1 cellular context compared by ENCODE assay signal in genomic region chr4:82462415-82462831, GRCh38.
A peak's percentile ranks its signal among the peaks of the same experiment; 100 is the strongest.
TF ChIP-seq lines count a peak whose summit lies in the region.

No MANE protein-coding gene starts in this region.

TF ChIP-seq in K562, 482 proteins besides CTCF, POLR2A, EP300 and RAD21 (continued from another document):
- TF ChIP-seq CEBPB (tag; IDR thresholded peaks at IDR 0.05) (0 out of 2 replicates have a peak, but pooled peaks have one; percentile 7), L3MBTL2 (IDR thresholded peaks at IDR 0.05) (no peak), ZNF561 (CRISPR knock-in tag; conservative IDR thresholded peaks at IDR 0.05) (no peak), ARID3A (IDR thresholded peaks at IDR 0.05; ENCODE audit: borderline replicate concordance, low read depth, low read length) (no peak), SMARCA5 (IDR thresholded peaks at IDR 0.05) (no peak), ZNF551 (CRISPR knock-in tag; IDR thresholded peaks at IDR 0.05) (no peak), PATZ1 (CRISPR knock-in tag; IDR thresholded peaks at IDR 0.05; ENCODE audit: borderline replicate concordance) (no peak), RCOR1 (IDR thresholded peaks at IDR 0.05; ENCODE audit: borderline replicate concordance in 1 of 2, low read depth in 2 of 2, low read length in 2 of 2) (0 out of 4 replicates have a peak, but pooled peaks of 1 of the 2 experiments have one; percentile 29), C11orf30 (IDR thresholded peaks at IDR 0.05; ENCODE audit: low read depth) (no peak), GTF2E2 (tag; IDR thresholded peaks at IDR 0.05) (no peak), HSF4 (CRISPR knock-in tag; IDR thresholded peaks at IDR 0.05; ENCODE audit: borderline replicate concordance) (no peak), DIDO1 (tag; IDR thresholded peaks at IDR 0.05; ENCODE audit: low read depth) (no peak), SETDB1 (IDR thresholded peaks at IDR 0.05; ENCODE audit: low read length) (no peak), KAT2B (IDR thresholded peaks at IDR 0.05; ENCODE audit: low read depth, low read length) (no peak), ZNF57 (CRISPR knock-in tag; IDR thresholded peaks at IDR 0.05) (no peak), ZNF740 (CRISPR knock-in tag; IDR thresholded peaks at IDR 0.05) (peak; percentile 67; the same call in 1 of the 2 replicates), ZNF740 (tag; IDR thresholded peaks at IDR 0.05) (peak in 1 of 2 experiments; percentile 77; a peak in 2 of 4 replicates), ZNF143 (CRISPR knock-in tag; IDR thresholded peaks at IDR 0.05) (no peak), DEAF1 (CRISPR knock-in tag; IDR thresholded peaks at IDR 0.05) (peak; percentile 39; the same call in 1 of the 2 replicates), STAT6 (CRISPR knock-in tag; IDR thresholded peaks at IDR 0.05) (no peak), RBM17 (IDR thresholded peaks at IDR 0.05; ENCODE audit: borderline replicate concordance, low read depth, low read length) (no peak), ZNF644 (tag; IDR thresholded peaks at IDR 0.05; ENCODE audit: low read depth) (no peak), NKRF (IDR thresholded peaks at IDR 0.05; ENCODE audit: borderline replicate concordance) (no peak), JUNB (CRISPR knock-in tag; conservative IDR thresholded peaks at IDR 0.05) (no peak), STAG1 (CRISPR knock-in tag; IDR thresholded peaks at IDR 0.05; ENCODE audit: borderline replicate concordance) (peak; percentile 32; the same call in 1 of the 2 replicates), HCFC1 (IDR thresholded peaks at IDR 0.05; ENCODE audit: low read depth, low read length) (no peak; the same call in 1 of the 2 replicates), MEIS2 (IDR thresholded peaks at IDR 0.05; ENCODE audit: partially characterized antibody) (no peak), TCF7 (IDR thresholded peaks at IDR 0.05; ENCODE audit: borderline replicate concordance) (no peak), SNIP1 (IDR thresholded peaks at IDR 0.05; ENCODE audit: low read depth) (no peak), PYGO2 (tag; IDR thresholded peaks at IDR 0.05) (no peak), HDGF (IDR thresholded peaks at IDR 0.05) (no peak), SMARCA4 (IDR thresholded peaks at IDR 0.05) (no peak), SRSF9 (IDR thresholded peaks at IDR 0.05; ENCODE audit: borderline replicate concordance, low read depth, low read length) (no peak), ZNF197 (CRISPR knock-in tag; IDR thresholded peaks at IDR 0.05; ENCODE audit: low read depth) (no peak), POLR2AphosphoS5 (IDR thresholded peaks at IDR 0.05; ENCODE audit: control insufficient read depth, insufficient read depth, low read depth, low read length) (peak; percentile 55), MLLT1 (IDR thresholded peaks at IDR 0.05) (no peak), ZNF212 (CRISPR knock-in tag; IDR thresholded peaks at IDR 0.05) (no peak), NFIC (IDR thresholded peaks at IDR 0.05) (peak; percentile 94), TEAD4 (IDR thresholded peaks at IDR 0.05; ENCODE audit: low read length) (no peak), TEAD4 (CRISPR knock-in tag; IDR thresholded peaks at IDR 0.05; ENCODE audit: borderline replicate concordance) (no peak), CEBPG (CRISPR knock-in tag; IDR thresholded peaks at IDR 0.05) (no peak), CEBPG (tag; conservative IDR thresholded peaks at IDR 0.05 in 1 of 2, IDR thresholded peaks at IDR 0.05 in 1 of 2) (0 out of 4 replicates have a peak, but pooled peaks of 1 of the 2 experiments have one; percentile 30), E2F1 (CRISPR knock-in tag; IDR thresholded peaks at IDR 0.05) (no peak), EP400 (IDR thresholded peaks at IDR 0.05) (no peak), U2AF1 (optimal IDR thresholded peaks at IDR 0.05; ENCODE audit: low read depth, low read length) (no peak), MAZ (CRISPR knock-in tag; conservative IDR thresholded peaks at IDR 0.05 in 1 of 2, IDR thresholded peaks at IDR 0.05 in 1 of 2) (peak in 1 of 2 experiments; percentile 51; a peak in 2 of 4 replicates)
TF ChIP-seq in K562: peak in this region for 13.
